20 cellular contexts compared by ENCODE assay signal in the genomic region with DNA sequence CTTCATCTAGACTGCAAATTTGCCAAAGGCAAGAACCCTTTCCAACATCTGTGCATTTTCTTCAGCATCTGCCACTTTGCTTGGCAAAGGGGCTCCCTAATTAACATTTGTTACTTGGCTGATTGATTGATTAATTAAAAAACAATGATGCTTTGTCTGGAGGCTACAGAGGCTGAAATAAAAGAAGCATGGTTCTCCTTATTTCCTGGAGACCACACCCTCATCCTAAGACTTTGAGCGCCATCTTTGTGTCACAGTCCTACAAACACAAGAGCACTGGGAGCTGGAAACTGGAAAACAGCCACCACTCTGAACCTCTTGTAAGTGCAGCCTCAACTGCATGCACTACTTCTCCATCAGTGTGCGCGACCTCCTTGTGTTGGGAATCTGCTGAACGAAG.
"Had no signal": no experiment of that assay in that cellular context is flagged by ENCODE, and none has a peak within 500 bp of the region (broad histone marks: within the 10 kb centered on the region; RNA-seq: fewer than 3 reads in every experiment).

No MANE protein-coding gene starts in this region.

- H2AFZ ChIP-seq: hepatocyte had no signal

- H3K36me3 ChIP-seq: colonic mucosa, esophagus squamous epithelium, neutrophil, stomach, thoracic aorta had no signal

- ATAC-seq: left colon, left ventricle myocardium superior, sciatic nerve had no signal

- H3K79me2 ChIP-seq: hepatocyte had no signal

- DNase-seq: colonic mucosa; dermis blood vessel endothelial cell; esophagus squamous epithelium; foreskin fibroblast; left colon; left ventricle myocardium superior; mesendoderm; naive B cell; posterior cingulate gyrus; stimulated activated CD4-positive, alpha-beta T cell treated with anti-CD3 and anti-CD28 coated beads, Interleukin-2, amount 100 ng/mL, for 24 hours; stimulated activated CD4-positive, alpha-beta T cell treated with anti-CD3 and anti-CD28 coated beads, Interleukin-4, amount 100 ng/mL, for 4 hours; stimulated activated naive CD4-positive, alpha-beta T cell; stomach; substantia nigra; trophoblast cell had no signal

- H3K27ac ChIP-seq: colonic mucosa, esophagus squamous epithelium, hepatocyte, neutrophil, stomach, thoracic aorta had no signal

- H3K27me3 ChIP-seq: colonic mucosa, esophagus squamous epithelium, hepatocyte, neutrophil, stomach had no signal

- H3K9me3 ChIP-seq: colonic mucosa, esophagus squamous epithelium, neutrophil, stomach, thoracic aorta had no signal

- H3K4me1 ChIP-seq: colonic mucosa, esophagus squamous epithelium had no signal

- H3K4me2 ChIP-seq: hepatocyte had no signal

- H3K4me3 ChIP-seq: colonic mucosa, esophagus squamous epithelium, hepatocyte, lung, stomach, thoracic aorta had no signal
